Comparison of ENCODE assay signal across 24 cellular contexts in genomic region chr15:80706161-80706560, GRCh38. TPM values are rescaled to one million over a fixed set of nuclear protein-coding genes. Genes with fewer than 3 reads are reported as not detected.
A peak's percentile ranks its signal among the peaks of the same experiment; 100 is the strongest.
DNase-seq lines count a peak whose midpoint lies in the region; ATAC-seq and TF ChIP-seq lines count a peak whose summit lies in the region.
"Had no signal": no experiment of that assay in that cellular context is flagged by ENCODE, and none has a peak within 500 bp of the region (broad histone marks: within the 10 kb centered on the region; RNA-seq: fewer than 3 reads in every experiment).

No MANE protein-coding gene starts in this region.

- no peaks in the 10 kb centered on the region for H3K9me2 ChIP-seq in GM23338 (ENCODE audit: insufficient read depth)
- H3K9me2 ChIP-seq: SK-N-SH had no signal

- no peaks in the 10 kb centered on the region for H3F3A ChIP-seq in GM23338 (replicated peaks; ENCODE audit: low read depth)

- peaks cover 3% of the 10 kb centered on the region; the same call in 1 of the 3 replicates for H3K36me3 Mint-ChIP-seq in GM23338 (ENCODE audit: low read depth)
- 0 out of 2 replicates have a peak, but pooled peaks cover 3% of the 10 kb centered on the region for H3K36me3 Mint-ChIP-seq in WTC11
- peaks cover 4% of the 10 kb centered on the region for H3K36me3 Mint-ChIP-seq in nephron progenitor cell (ENCODE audit: low read depth)

- POLR2A ChIA-PET in WTC11 (lab: Charles Lee), result interaction anchor here (0.5 to 1.1 kb wide), 3 partner anchors 8 to 27 kb away, joined by 3 read pairs; no protein-coding TSS in a partner anchor

- peak overlapping the region; percentile 64 for H3K4me2 ChIP-seq in GM23338
- H3K4me2 ChIP-seq: hepatocyte, PC-9, SK-N-SH had no signal

- peak overlapping the region; percentile 16; the same call in 1 of the 2 replicates for H3K27ac ChIP-seq in GM23338 (ENCODE audit: low read depth)
- H3K27ac ChIP-seq: ascending aorta, hepatocyte, left ventricle myocardium inferior, neutrophil, PC-9, tibial artery had no signal

- peak overlapping the region; percentile 25 for H3K4me3 Mint-ChIP-seq in GM23338
- H3K4me3 Mint-ChIP-seq in WTC11, result peak overlapping the region; percentile 49
- peak overlapping the region; percentile 59 for H3K4me3 Mint-ChIP-seq in nephron progenitor cell
- H3K4me3 Mint-ChIP-seq: immature natural killer cell; T-helper 1 cell treated with Interleukin-12 subunit alpha and Interleukin-12 subunit beta and Interleukin-4 antibody, amounts not matched to agents 30 μg/mL and 1 μg/mL, for 36 hours had no signal

- H3K27me3 ChIP-seq in GM23338 (ENCODE audit: insufficient read depth), result no peaks in the 10 kb centered on the region
- H3K27me3 ChIP-seq: ascending aorta, hepatocyte, neutrophil, tibial artery had no signal

- ATAC-seq in GM23338, result peak; percentile 40
- ATAC-seq in WTC11, result peak; percentile 53
- no peak for ATAC-seq in GM19397 (IDR thresholded peaks at IDR 0.05; ENCODE audit: unreplicated experiment)
- no peak for ATAC-seq in HG02970 (IDR thresholded peaks at IDR 0.05; ENCODE audit: low FRiP score, unreplicated experiment)
- ATAC-seq in GM21447 (IDR thresholded peaks at IDR 0.05; ENCODE audit: unreplicated experiment), result no peak
- ATAC-seq: activated CD4-positive, CD25-positive, alpha-beta regulatory T cell treated with anti-CD3 and anti-CD28 coated beads, Interleukin-2, amount 50 U/mL, for 24 hours; sciatic nerve had no signal

- H3K4me1 Mint-ChIP-seq in GM23338, result peaks cover 57% of the 10 kb centered on the region
- peaks cover 58% of the 10 kb centered on the region for H3K4me1 Mint-ChIP-seq in WTC11
- H3K4me1 Mint-ChIP-seq in nephron progenitor cell, result peaks cover 71% of the 10 kb centered on the region

- 0 out of 2 replicates have a peak, but pooled peaks cover 3% of the 10 kb centered on the region for H4K20me1 ChIP-seq in GM23338 (replicated peaks; ENCODE audit: insufficient read depth)

- TF ChIP-seq CTCF in GM23338 (conservative IDR thresholded peaks at IDR 0.05; ENCODE audit: low read depth in 2 of 2), result no peak
- TF ChIP-seq CTCF in WTC11 (IDR thresholded peaks at IDR 0.05), result no peak
- TF ChIP-seq CTCF in nephron progenitor cell (IDR thresholded peaks at IDR 0.05), result no peak

- CTCF ChIA-PET in WTC11 (lab: Charles Lee), result interaction anchor here (1.4 to 2.2 kb wide), 4 partner anchors 19 to 73 kb away, joined by 3 to 15 read pairs (median 8); partner anchors contain the start of gene CEMIP

- H3K27me3 Mint-ChIP-seq in GM23338 (ENCODE audit: insufficient read depth, low read depth, poor library complexity), result peaks cover 6% of the 10 kb centered on the region
- no peaks in the 10 kb centered on the region for H3K27me3 Mint-ChIP-seq in WTC11 (ENCODE audit: low read depth)
- no peaks in the 10 kb centered on the region for H3K27me3 Mint-ChIP-seq in nephron progenitor cell (ENCODE audit: low read depth, poor library complexity)

- no peak overlapping the region for H2AFZ ChIP-seq in GM23338
- H2AFZ ChIP-seq: hepatocyte, PC-9 had no signal

- no peaks in the 10 kb centered on the region for H3K9me3 Mint-ChIP-seq in GM23338
- no peaks in the 10 kb centered on the region for H3K9me3 Mint-ChIP-seq in WTC11
- no peaks in the 10 kb centered on the region for H3K9me3 Mint-ChIP-seq in nephron progenitor cell
- H3K9me3 Mint-ChIP-seq: immature natural killer cell; T-helper 1 cell treated with Interleukin-12 subunit alpha and Interleukin-12 subunit beta and Interleukin-4 antibody, amounts not matched to agents 30 μg/mL and 1 μg/mL, for 36 hours had no signal

- no peaks in the 10 kb centered on the region for H3K36me3 ChIP-seq in GM23338 (ENCODE audit: insufficient read depth)
- H3K36me3 ChIP-seq: ascending aorta, left ventricle myocardium inferior, neutrophil, tibial artery had no signal

- H3K4me1 ChIP-seq in GM23338 (ENCODE audit: insufficient read depth), result peaks cover 38% of the 10 kb centered on the region
- H3K4me1 ChIP-seq: ascending aorta, left ventricle myocardium inferior had no signal

- peak overlapping the region; percentile 22; the same call in 1 of the 2 replicates for H3K4me3 ChIP-seq in GM23338
- H3K4me3 ChIP-seq: ascending aorta, hepatocyte, left ventricle myocardium inferior, PC-9, tibial artery had no signal

- DNase-seq in GM23338 (ENCODE audit: low spot score) (peak; percentile 37), NCI-H146 treated with DMSO at 0.1 percent for 48 hours (lab: John Stamatoyannopoulos, UW; ENCODE audit: unreplicated experiment) (peak; percentile 20), WTC11 (ENCODE audit: low spot score) (no peak), nephron progenitor cell (no peak)
- DNase-seq: activated CD4-positive, alpha-beta T cell treated with anti-CD3 and anti-CD28 coated beads, Interleukin-2, amount 50 U/mL, for 48 hours; activated gamma-delta T cell treated with Interleukin-2 at 50 U/mL for 16 hours; activated T-cell treated with anti-CD3 and anti-CD28 coated beads, Interleukin-2, amount 50 U/mL, for 48 hours; effector CD4-positive, alpha-beta T cell; immature natural killer cell; left ventricle myocardium inferior; NCI-H1048; NCI-H446 treated with DMSO at 0.1 percent for 48 hours; PC-9; SK-N-SH; tibial artery had no signal

- H3K79me2 ChIP-seq in GM23338 (replicated peaks; ENCODE audit: insufficient read depth), result peaks cover 43% of the 10 kb centered on the region

- no peak overlapping the region for H3K27ac Mint-ChIP-seq in GM23338
- peak overlapping the region; percentile 85 for H3K27ac Mint-ChIP-seq in WTC11
- H3K27ac Mint-ChIP-seq in nephron progenitor cell, result peak overlapping the region; percentile 73
- H3K27ac Mint-ChIP-seq: immature natural killer cell; T-helper 1 cell treated with Interleukin-12 subunit alpha and Interleukin-12 subunit beta and Interleukin-4 antibody, amounts not matched to agents 30 μg/mL and 1 μg/mL, for 36 hours had no signal

TF ChIP-seq in GM23338, 12 proteins besides CTCF, POLR2A, EP300 and RAD21 (continues in another document):
- TF ChIP-seq ZNF114 (CRISPR knock-in tag; IDR thresholded peaks at IDR 0.05) (no peak), EZH2phosphoT487 (IDR thresholded peaks at IDR 0.05; ENCODE audit: unreplicated experiment) (no peak), POLR2AphosphoS5 (IDR thresholded peaks at IDR 0.05; ENCODE audit: low read depth) (no peak), NANOG (IDR thresholded peaks at IDR 0.05; ENCODE audit: borderline replicate concordance) (peak; percentile 47; the same call in 1 of the 2 replicates), JUNB (IDR thresholded peaks at IDR 0.05; ENCODE audit: unreplicated experiment) (no peak), CREB1 (CRISPR knock-in tag; IDR thresholded peaks at IDR 0.05; ENCODE audit: low read depth) (no peak)

TF ChIP-seq in WTC11, 78 proteins besides CTCF, POLR2A, EP300 and RAD21:
- TF ChIP-seq IRF1 (CRISPR knock-in tag; IDR thresholded peaks at IDR 0.05) (no peak), GRHL2 (CRISPR knock-in tag; IDR thresholded peaks at IDR 0.05; ENCODE audit: insufficient replicate concordance, severe bottlenecking) (no peak), ZNF138 (CRISPR knock-in tag; conservative IDR thresholded peaks at IDR 0.05) (no peak)

RNA-seq across cellular contexts. Expression of gene ABHD17C, which starts 11.1 kb away (rescaled TPM):
- 23.8 and 25.2 TPM in 2 replicates for total RNA-seq in GM23338 (2014; rRNA removed; shearing (Covaris generic))
- 9.1 and 11.3 TPM in 2 replicates for polyA plus RNA-seq in GM23338 (2016; fragmentation: Nextera tagmentation; extraction: Ambion mirVana)
- total RNA-seq in WTC11 (2021), result 23.6 to 29.0 TPM (median 23.6 TPM) in 3 replicates

Comparison
In these comparisons a context has a peak if more than half of its experiments do, and no peak if none do; other contexts are left out.
1. ATAC-seq: peak in GM23338 (single experiment) and WTC11 (single experiment); none in GM19397 (single experiment), HG02970 (single experiment) and GM21447 (single experiment).
2. DNase-seq: peak in GM23338 (single experiment) and NCI-H146 treated with DMSO at 0.1 percent for 48 hours (single experiment); none in WTC11 (single experiment) and nephron progenitor cell (single experiment).
3. Peak in every context shown above with its lines, with median percentiles within 50 percentile points of each other: H3K4me3 Mint-ChIP-seq.